12 cellular contexts compared by ENCODE assay signal in genomic region chr1:111214884-111215283, GRCh38. TPM values are rescaled to one million over a fixed set of nuclear protein-coding genes. Genes with fewer than 3 reads are reported as not detected.
A peak's percentile ranks its signal among the peaks of the same experiment; 100 is the strongest.
DNase-seq lines count a peak whose midpoint lies in the region; ATAC-seq, FAIRE-seq and TF ChIP-seq lines count a peak whose summit lies in the region.
"Had no signal": no experiment of that assay in that cellular context is flagged by ENCODE, and none has a peak within 500 bp of the region (broad histone marks: within the 10 kb centered on the region; RNA-seq: fewer than 3 reads in every experiment).

No MANE protein-coding gene starts in this region.

- H4K20me1 ChIP-seq in DOHH2 (ENCODE audit: control insufficient read depth, insufficient read depth, low read depth, low read length), result no peaks in the 10 kb centered on the region

- H3K4me3 ChIP-seq in DOHH2 (ENCODE audit: low read length) (peak overlapping the region; percentile 57), small intestine (ENCODE audit: low read depth in 1 of 2, low read length in 2 of 2) (no peak overlapping the region), left lung (no peak overlapping the region)

- peak overlapping the region; percentile 51 for H3K27ac Mint-ChIP-seq in WTC11

- no peak for DNase-seq in WTC11 (ENCODE audit: low spot score)
- peak; percentile 33 for DNase-seq in activated naive CD8-positive, alpha-beta T cell treated with anti-CD3 and anti-CD28 coated beads, Interleukin-2, amount 50 U/mL, for 16 hours (ENCODE audit: low read depth, low spot score)
- no peak for DNase-seq in small intestine
- no peak for DNase-seq in NCI-H187 (lab: John Stamatoyannopoulos, UW)
- no peak for DNase-seq in left lung
- DNase-seq: activated gamma-delta T cell treated with Interleukin-2 at 50 U/mL for 16 hours, BE2C, NCI-H1048, Right ventricle myocardium superior had no signal

- no peak for FAIRE-seq in small intestine (lab: Jason Lieb, UNC)

- H3K9me2 ChIP-seq in DOHH2 (replicated peaks; ENCODE audit: control insufficient read depth, low read length), result no peaks in the 10 kb centered on the region

- no peaks in the 10 kb centered on the region for H3K36me3 Mint-ChIP-seq in WTC11

- H3F3A ChIP-seq in DOHH2 (ENCODE audit: control insufficient read depth, insufficient read depth), result peaks cover 77% of the 10 kb centered on the region

- CTCF ChIA-PET in WTC11 (lab: Charles Lee), result interaction anchor here (0.7 to 3.1 kb wide), 3 partner anchors 8 to 222 kb away, joined by 4 to 17 read pairs (median 5); no protein-coding TSS in a partner anchor

- peak overlapping the region; percentile 98 for H3K27ac ChIP-seq in DOHH2 (ENCODE audit: low read depth, low read length)
- peak overlapping the region; percentile 69 to 89 for H3K27ac ChIP-seq in small intestine (ENCODE audit: low read depth in 1 of 2, low read length in 1 of 2)
- H3K27ac ChIP-seq in left lung, result no peak overlapping the region

- ATAC-seq in WTC11 (no peak), HG03520 (IDR thresholded peaks at IDR 0.05; ENCODE audit: unreplicated experiment) (no peak), left lung (no peak), HG02798 (IDR thresholded peaks at IDR 0.05; ENCODE audit: poor library complexity, unreplicated experiment) (no peak)

- 68 to 86% (median 74%) methylated on average over 7 of the region's 7 CpGs for WGBS in small intestine, 3 donors

- H3K9me3 ChIP-seq in DOHH2 (ENCODE audit: control insufficient read depth, insufficient read depth, low read length) (no peaks in the 10 kb centered on the region), small intestine (ENCODE audit: control insufficient read depth, low read depth) (no peaks in the 10 kb centered on the region), left lung (no peaks in the 10 kb centered on the region)
- H3K9me3 ChIP-seq: BE2C had no signal

- H3K4me3 Mint-ChIP-seq in WTC11, result no peak overlapping the region

- peaks cover 15% of the 10 kb centered on the region for H3K36me3 ChIP-seq in DOHH2 (ENCODE audit: control insufficient read depth, low read length)
- no peaks in the 10 kb centered on the region for H3K36me3 ChIP-seq in small intestine (ENCODE audit: control insufficient read depth in 2 of 2, insufficient read depth in 2 of 2, low read length in 2 of 2)
- H3K36me3 ChIP-seq in left lung, result no peaks in the 10 kb centered on the region
- H3K36me3 ChIP-seq: BE2C had no signal

- intact Hi-C loops in left lung (cut with DNase I), result no loop called here

- TF ChIP-seq CTCF in DOHH2 (IDR thresholded peaks at IDR 0.05; ENCODE audit: low read depth, low read length, poor library complexity, severe bottlenecking), result no peak
- TF ChIP-seq CTCF in WTC11 (IDR thresholded peaks at IDR 0.05), result no peak
- TF ChIP-seq CTCF in left lung (IDR thresholded peaks at IDR 0.05), result no peak

- peaks cover 61% of the 10 kb centered on the region for H3K4me1 Mint-ChIP-seq in WTC11

- H3K27me3 Mint-ChIP-seq in WTC11 (ENCODE audit: low read depth), result peaks cover 7% of the 10 kb centered on the region; the same call in 1 of the 2 replicates

- POLR2A ChIA-PET in WTC11 (lab: Charles Lee), result no interaction called here

- H3K9me3 Mint-ChIP-seq in WTC11, result peaks cover 13% of the 10 kb centered on the region; the same call in 1 of the 2 replicates

- H3K79me2 ChIP-seq in DOHH2 (ENCODE audit: control insufficient read depth, low read length), result no peaks in the 10 kb centered on the region

- peak overlapping the region; percentile 87 for H3K4me2 ChIP-seq in DOHH2 (ENCODE audit: low read length)

- H3K4me1 ChIP-seq in DOHH2 (ENCODE audit: control insufficient read depth, low read length) (peaks cover 81% of the 10 kb centered on the region), small intestine (ENCODE audit: control insufficient read depth in 2 of 2, insufficient read depth in 1 of 2, low read depth in 1 of 2, low read length in 1 of 2) (no peaks in the 10 kb centered on the region), left lung (peaks cover 0 to 62% of the 10 kb centered on the region in 2 donors)
- H3K4me1 ChIP-seq: BE2C had no signal

- H3K27me3 ChIP-seq in DOHH2 (ENCODE audit: control insufficient read depth, low read length), result no peaks in the 10 kb centered on the region
- no peaks in the 10 kb centered on the region for H3K27me3 ChIP-seq in small intestine (ENCODE audit: control insufficient read depth in 2 of 2, insufficient read depth in 2 of 2, low read length in 2 of 2)
- no peaks in the 10 kb centered on the region for H3K27me3 ChIP-seq in left lung

TF ChIP-seq in WTC11, 78 proteins besides CTCF, POLR2A, EP300 and RAD21:
- TF ChIP-seq PREB (CRISPR knock-in tag; IDR thresholded peaks at IDR 0.05; ENCODE audit: borderline replicate concordance), result no peak
- TF ChIP-seq TCF7 (CRISPR knock-in tag; IDR thresholded peaks at IDR 0.05; ENCODE audit: low read depth), result no peak
- TF ChIP-seq NR2C2 (CRISPR knock-in tag; IDR thresholded peaks at IDR 0.05), result no peak
- TF ChIP-seq ZSCAN18 (CRISPR knock-in tag; IDR thresholded peaks at IDR 0.05), result no peak
- TF ChIP-seq ZNF671 (CRISPR knock-in tag; IDR thresholded peaks at IDR 0.05), result no peak
- TF ChIP-seq CDX4 (CRISPR knock-in tag; IDR thresholded peaks at IDR 0.05; ENCODE audit: borderline replicate concordance), result no peak
- no peak for TF ChIP-seq CBFB (CRISPR knock-in tag; IDR thresholded peaks at IDR 0.05; ENCODE audit: low read depth)
- no peak for TF ChIP-seq ZNF396 (CRISPR knock-in tag; IDR thresholded peaks at IDR 0.05; ENCODE audit: borderline replicate concordance)
- TF ChIP-seq ZNF317 (CRISPR knock-in tag; IDR thresholded peaks at IDR 0.05; ENCODE audit: borderline replicate concordance, low read depth), result no peak
- TF ChIP-seq ATF3 (CRISPR knock-in tag; conservative IDR thresholded peaks at IDR 0.05), result no peak
- no peak for TF ChIP-seq MYBL2 (CRISPR knock-in tag; IDR thresholded peaks at IDR 0.05)
- TF ChIP-seq HMGXB4 (CRISPR knock-in tag; IDR thresholded peaks at IDR 0.05), result no peak
- TF ChIP-seq ZNF263 (CRISPR knock-in tag; IDR thresholded peaks at IDR 0.05; ENCODE audit: low read depth), result no peak
- no peak for TF ChIP-seq ZNF423 (CRISPR knock-in tag; IDR thresholded peaks at IDR 0.05)

RNA-seq across cellular contexts. Expression of gene CHI3L2, which starts 12.6 kb away (rescaled TPM):
- 0.41 to 0.61 TPM (median 0.41 TPM) in 3 replicates for total RNA-seq in WTC11 (2021)
- polyA plus RNA-seq in small intestine, result 1 to 10 TPM; 1.1 to 4.7 (median 1.9) TPM
- 100 to 1,000 TPM in 1 of 2 donors, 1 to 10 TPM in 1; 8.0 to 222 TPM for total RNA-seq in left lung

RNA-seq across cellular contexts. Expression of gene DENND2D, which starts 14.4 kb away (rescaled TPM):
- 2.1 to 2.9 TPM (median 2.2 TPM) in 3 replicates for total RNA-seq in WTC11 (2021)
- polyA plus RNA-seq in small intestine, result 10 to 100 TPM; 31.3 to 54.6 (median 36.7) TPM
- 10 to 100 TPM; 56.6 to 78.8 TPM for total RNA-seq in left lung

Comparison
In these comparisons a context has a peak if more than half of its experiments do, and no peak if none do; other contexts are left out.
1. H3K27ac ChIP-seq: peak in DOHH2 (single experiment) and small intestine (2 of 2); none in left lung (0 of 2).
2. RNA of gene DENND2D, which starts 14.4 kb away (total RNA-seq): 56.6 to 78.8 TPM in left lung; 2.1 to 2.9 TPM in WTC11; every median in the first group is over 10 times any median in the second.